In the genomic region with DNA sequence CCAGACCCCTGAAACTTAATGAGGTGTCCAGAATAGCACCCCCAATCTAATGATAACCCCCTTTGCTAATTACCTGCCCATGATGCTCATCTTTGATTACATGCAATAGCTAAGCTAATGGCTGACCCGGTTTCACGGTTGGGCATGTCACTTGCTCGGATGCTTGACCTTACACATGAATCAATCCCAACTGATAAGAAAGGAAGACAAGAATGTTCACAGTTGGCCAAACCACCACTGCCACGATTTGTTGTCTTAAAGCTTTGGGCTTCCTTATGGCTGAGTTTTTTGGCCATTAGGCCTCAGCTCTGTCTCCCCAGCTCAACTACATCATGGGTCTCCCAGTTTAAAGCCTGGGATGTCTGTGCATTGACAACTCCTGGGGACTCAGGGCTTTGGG, we compare ENCODE assay signal across 18 cellular contexts.
"Had no signal": no experiment of that assay in that cellular context is flagged by ENCODE, and none has a peak within 500 bp of the region (broad histone marks: within the 10 kb centered on the region; RNA-seq: fewer than 3 reads in every experiment).

No MANE protein-coding gene starts in this region.

- H3K27ac ChIP-seq: left lung had no signal

- DNase-seq: activated CD4-positive, alpha-beta T cell treated with anti-CD3 and anti-CD28 coated beads, Interleukin-2, amount 50 U/mL, for 48 hours; activated CD8-positive, alpha-beta memory T cell treated with anti-CD3 and anti-CD28 coated beads, Interleukin-2, amount 50 U/mL, for 48 hours; activated naive CD4-positive, alpha-beta T cell treated with Interleukin-2 at 50 U/mL for 16 hours; activated naive CD8-positive, alpha-beta T cell treated with anti-CD3 and anti-CD28 coated beads for 36 hours; activated T-cell treated with anti-CD3 and anti-CD28 coated beads, Interleukin-2, amount 50 U/mL, for 48 hours; cortex of kidney; foreskin melanocyte; hippocampal formation; kidney glomerular epithelial cell; left lung; mammary epithelial cell; retina; spleen; stimulated activated CD4-positive, alpha-beta T cell treated with anti-CD3 and anti-CD28 coated beads, Interleukin-4, amount 100 ng/mL, for 1 hour; stimulated activated naive CD4-positive, alpha-beta T cell treated with Interleukin-2 at 50 U/mL for 16 hours; T1000; upper lobe of right lung had no signal

- H3K4me1 ChIP-seq: upper lobe of right lung had no signal

- H3K4me3 ChIP-seq: left lung, spleen, upper lobe of right lung had no signal

- ATAC-seq: left lung, upper lobe of right lung, WTC11 had no signal

- H3K27me3 ChIP-seq: spleen, upper lobe of right lung had no signal

- H3K9me3 ChIP-seq: left lung, spleen, upper lobe of right lung had no signal

- H3K36me3 ChIP-seq: left lung, spleen, upper lobe of right lung had no signal
